1 cellular context compared by ENCODE assay signal in genomic region chr9:133121200-133122166, GRCh38.
TF ChIP-seq lines count a peak whose summit lies in the region.

Gene RALGDS, minus strand, starts transcription at chr9:133121240. Its CDS starts 86 bp downstream, at chr9:133121154.

TF ChIP-seq in GM12878, 131 proteins besides CTCF, POLR2A, EP300 and RAD21 (continued from another document):
- no peak for TF ChIP-seq YY1 (IDR thresholded peaks at IDR 0.05; ENCODE audit: low read depth, low read length)
- TF ChIP-seq NKRF (conservative IDR thresholded peaks at IDR 0.05), result no peak
- TF ChIP-seq YBX1 (IDR thresholded peaks at IDR 0.05), result no peak
- no peak; the same call in 1 of the 2 replicates for TF ChIP-seq USF2 (IDR thresholded peaks at IDR 0.05; ENCODE audit: borderline replicate concordance, low read depth, low read length)
- peak; percentile 64 for TF ChIP-seq RAD51 (IDR thresholded peaks at IDR 0.05)
- 0 out of 2 replicates have a peak, but pooled peaks have one; percentile 21 for TF ChIP-seq MTA2 (IDR thresholded peaks at IDR 0.05; ENCODE audit: low read depth)
- no peak for TF ChIP-seq NFYA (IDR thresholded peaks at IDR 0.05; ENCODE audit: borderline replicate concordance, low read depth, low read length)
- TF ChIP-seq MXI1 (IDR thresholded peaks at IDR 0.05; ENCODE audit: low read depth, low read length), result no peak
- TF ChIP-seq LARP7 (IDR thresholded peaks at IDR 0.05), result peak; percentile 52; the same call in 1 of the 2 replicates
- TF ChIP-seq RB1 (IDR thresholded peaks at IDR 0.05; ENCODE audit: borderline replicate concordance), result no peak
- no peak for TF ChIP-seq STAT3 (IDR thresholded peaks at IDR 0.05; ENCODE audit: low read depth, low read length)
- TF ChIP-seq KLF5 (IDR thresholded peaks at IDR 0.05; ENCODE audit: partially characterized antibody), result no peak
- TF ChIP-seq CHD1 (IDR thresholded peaks at IDR 0.05; ENCODE audit: low read depth, low read length), result no peak
- TF ChIP-seq ETV6 (conservative IDR thresholded peaks at IDR 0.05 in 1 of 2, IDR thresholded peaks at IDR 0.05 in 1 of 2; ENCODE audit: borderline replicate concordance in 1 of 2, low read depth in 1 of 2), result no peak; a peak in 1 of 4 replicates
- no peak for TF ChIP-seq NRF1 (conservative IDR thresholded peaks at IDR 0.05; ENCODE audit: low read depth, low read length)
- TF ChIP-seq TCF12 (IDR thresholded peaks at IDR 0.05; ENCODE audit: low read depth, low read length), result no peak
- no peak for TF ChIP-seq POU2F2 (IDR thresholded peaks at IDR 0.05; ENCODE audit: borderline replicate concordance, low read depth, low read length)
- TF ChIP-seq SIN3A (IDR thresholded peaks at IDR 0.05; ENCODE audit: low read depth, low read length), result no peak
- 0 out of 2 replicates have a peak, but pooled peaks have one; percentile 54 for TF ChIP-seq NBN (IDR thresholded peaks at IDR 0.05)
- TF ChIP-seq MYB (IDR thresholded peaks at IDR 0.05; ENCODE audit: borderline replicate concordance, low read depth, low read length), result no peak
- no peak for TF ChIP-seq MEF2A (IDR thresholded peaks at IDR 0.05; ENCODE audit: insufficient read depth, low read depth, low read length)
- TF ChIP-seq PKNOX1 (IDR thresholded peaks at IDR 0.05), result no peak
- no peak for TF ChIP-seq ZBTB4 (CRISPR knock-in tag; IDR thresholded peaks at IDR 0.05)
- no peak for TF ChIP-seq SMAD1 (IDR thresholded peaks at IDR 0.05; ENCODE audit: low read depth, partially characterized antibody)
- TF ChIP-seq ATF7 (IDR thresholded peaks at IDR 0.05; ENCODE audit: low read depth), result peak; percentile 90
- no peak for TF ChIP-seq NR2C2 (IDR thresholded peaks at IDR 0.05; ENCODE audit: borderline replicate concordance, control insufficient read depth, insufficient read length, low read depth)
- TF ChIP-seq NFIC (IDR thresholded peaks at IDR 0.05; ENCODE audit: low read depth, low read length), result no peak
- TF ChIP-seq CBFB (IDR thresholded peaks at IDR 0.05; ENCODE audit: low read depth), result no peak
- TF ChIP-seq BHLHE40 (IDR thresholded peaks at IDR 0.05; ENCODE audit: borderline replicate concordance in 1 of 2, low read depth in 2 of 2, low read length in 1 of 2), result peak; percentile 39 to 81
- no peak; a peak in 1 of 4 replicates for TF ChIP-seq IKZF2 (IDR thresholded peaks at IDR 0.05)
- no peak for TF ChIP-seq FOXM1 (IDR thresholded peaks at IDR 0.05; ENCODE audit: low read depth, low read length)
